8 cellular contexts compared by ENCODE assay signal in the genomic region with DNA sequence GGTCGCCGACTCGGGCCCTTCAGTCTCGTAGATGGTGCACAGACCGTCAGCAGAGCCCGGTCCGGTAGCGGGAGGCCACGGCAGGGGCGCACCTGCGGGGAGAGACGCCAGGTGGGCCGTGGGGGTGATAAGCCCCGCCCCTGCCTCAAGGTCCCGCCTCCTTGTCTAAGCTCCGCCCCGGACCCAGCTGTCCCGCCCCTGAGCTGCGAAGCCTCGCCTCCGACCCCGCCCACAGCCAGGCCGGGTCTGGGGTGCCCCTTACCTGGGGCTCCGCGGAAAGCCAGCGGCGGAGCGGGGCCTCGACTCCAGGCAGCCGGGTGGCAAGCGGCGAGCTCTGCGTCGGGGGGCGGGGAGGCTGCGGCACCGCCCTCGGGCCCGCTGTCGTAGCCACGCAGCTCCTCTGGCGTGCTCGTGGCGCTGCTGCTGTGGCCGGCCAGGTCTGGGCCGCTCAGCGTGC.
A peak's percentile ranks its signal among the peaks of the same experiment; 100 is the strongest.
DNase-seq lines count a peak whose midpoint lies in the region; ATAC-seq lines count a peak whose summit lies in the region.

No MANE protein-coding gene starts in this region.

- DNase-seq in GM19238 (ENCODE audit: insufficient read length, low spot score) (peak; percentile 63), amygdala (lab: John Stamatoyannopoulos, UW) (peak in 29 of 56 donors; percentile 23 to 70 (median 45)), iPS-NIHi11 (ENCODE audit: low spot score) (peak; percentile 50), NCI-H1694 treated with DMSO at 0.1 percent for 48 hours (lab: John Stamatoyannopoulos, UW) (no peak), NCI-H146 treated with DMSO at 0.1 percent for 48 hours (lab: John Stamatoyannopoulos, UW; ENCODE audit: unreplicated experiment) (no peak)
- peak; percentile 51 to 74 (median 68) for DNase-seq in stimulated activated CD4-positive, alpha-beta T cell treated with anti-CD3 and anti-CD28 coated beads, Interleukin-1b, Interleukin-23, amount 100 ng/mL, for 24 hours (ENCODE audit: low read depth in 4 of 4, low spot score in 1 of 4)

- H3K36me3 Mint-ChIP-seq in T-helper 1 cell treated with Interleukin-12 subunit alpha and Interleukin-12 subunit beta and Interleukin-4 antibody, amounts not matched to agents 30 μg/mL and 1 μg/mL, for 36 hours (ENCODE audit: low read depth): peaks cover 2% of the 10 kb centered on the region

- peak; percentile 59 for ATAC-seq in HG03175 (IDR thresholded peaks at IDR 0.05; ENCODE audit: unreplicated experiment)

- peaks cover 56% of the 10 kb centered on the region for H3K27me3 Mint-ChIP-seq in T-helper 1 cell treated with Interleukin-12 subunit alpha and Interleukin-12 subunit beta and Interleukin-4 antibody, amounts not matched to agents 30 μg/mL and 1 μg/mL, for 36 hours (ENCODE audit: low read depth)

- no peaks in the 10 kb centered on the region for H3K9me3 Mint-ChIP-seq in T-helper 1 cell treated with Interleukin-12 subunit alpha and Interleukin-12 subunit beta and Interleukin-4 antibody, amounts not matched to agents 30 μg/mL and 1 μg/mL, for 36 hours

- H3K27ac Mint-ChIP-seq in T-helper 1 cell treated with Interleukin-12 subunit alpha and Interleukin-12 subunit beta and Interleukin-4 antibody, amounts not matched to agents 30 μg/mL and 1 μg/mL, for 36 hours: no peak overlapping the region

- H3K4me1 Mint-ChIP-seq in T-helper 1 cell treated with Interleukin-12 subunit alpha and Interleukin-12 subunit beta and Interleukin-4 antibody, amounts not matched to agents 30 μg/mL and 1 μg/mL, for 36 hours (ENCODE audit: low read depth): peaks cover 27% of the 10 kb centered on the region

- H3K4me3 Mint-ChIP-seq in T-helper 1 cell treated with Interleukin-12 subunit alpha and Interleukin-12 subunit beta and Interleukin-4 antibody, amounts not matched to agents 30 μg/mL and 1 μg/mL, for 36 hours: peak overlapping the region; percentile 61

Comparison
In these comparisons a context has a peak if more than half of its experiments do, and no peak if none do; other contexts are left out.
1. DNase-seq: peak in GM19238 (single experiment), amygdala (29 of 56), iPS-NIHi11 (single experiment) and stimulated activated CD4-positive, alpha-beta T cell treated with anti-CD3 and anti-CD28 coated beads, Interleukin-1b, Interleukin-23, amount 100 ng/mL, for 24 hours (4 of 4); none in NCI-H1694 treated with DMSO at 0.1 percent for 48 hours (single experiment) and NCI-H146 treated with DMSO at 0.1 percent for 48 hours (single experiment).